Comparison of ENCODE assay signal across 31 cellular contexts in genomic region chr17:28199115-28199514, GRCh38.
"Had no signal": no experiment of that assay in that cellular context is flagged by ENCODE, and none has a peak within 500 bp of the region (broad histone marks: within the 10 kb centered on the region; RNA-seq: fewer than 3 reads in every experiment).

No MANE protein-coding gene starts in this region.

- H3K36me3 Mint-ChIP-seq: activated naive CD4-positive, alpha-beta T cell treated with anti-CD3 and anti-CD28 coated beads, Interleukin-2, amount 50 U/mL, for 72 hours had no signal

- H3K27ac ChIP-seq: brain microvascular endothelial cell, coronary artery, esophagus squamous epithelium, gastroesophageal sphincter, heart right ventricle had no signal

- H3K4me3 Mint-ChIP-seq: activated CD4-positive, alpha-beta memory T cell treated with anti-CD3 and anti-CD28 coated beads, Interleukin-2, amount 10 ng/mL, durations not matched to agents 7 days and 5 days; activated CD4-positive, alpha-beta T cell treated with anti-CD3 and anti-CD28 coated beads, Interleukin-2, amount 10 ng/mL, durations not matched to agents 7 days and 5 days; activated naive CD4-positive, alpha-beta T cell treated with anti-CD3 and anti-CD28 coated beads, Interleukin-2, amount 10 ng/mL, durations not matched to agents 7 days and 5 days; activated naive CD8-positive, alpha-beta T cell treated with anti-CD3 and anti-CD28 coated beads, Interleukin-2, amount 10 ng/mL, durations not matched to agents 7 days and 5 days; activated T-cell treated with anti-CD3 and anti-CD28 coated beads, Interleukin-2, amount 50 U/mL, for 24 hours; activated T-cell treated with anti-CD3 and anti-CD28 coated beads, Interleukin-2, amount 50 U/mL, for 72 hours; central memory CD8-positive, alpha-beta T cell; dendritic cell treated with granulocyte-macrophage colony-stimulating factor and Interleukin-4, amounts not matched to agents 40 ng/mL and 50 ng/mL, for 4 days; effector memory CD8-positive, alpha-beta T cell; T-helper 17 cell; T-helper 2 cell treated with Interferon-gamma antibody and Interleukin-4, amounts not matched to agents 5 μg/mL and 100 μg/mL, for 36 hours had no signal

- H3K9me3 Mint-ChIP-seq: activated CD4-positive, alpha-beta memory T cell treated with anti-CD3 and anti-CD28 coated beads, Interleukin-2, amount 10 ng/mL, durations not matched to agents 7 days and 5 days; activated CD4-positive, alpha-beta T cell treated with anti-CD3 and anti-CD28 coated beads, Interleukin-2, amount 10 ng/mL, durations not matched to agents 7 days and 5 days; activated naive CD4-positive, alpha-beta T cell treated with anti-CD3 and anti-CD28 coated beads, Interleukin-2, amount 10 ng/mL, durations not matched to agents 7 days and 5 days; activated naive CD4-positive, alpha-beta T cell treated with anti-CD3 and anti-CD28 coated beads, Interleukin-2, amount 50 U/mL, for 72 hours; activated naive CD8-positive, alpha-beta T cell treated with anti-CD3 and anti-CD28 coated beads, Interleukin-2, amount 10 ng/mL, durations not matched to agents 7 days and 5 days; activated T-cell treated with anti-CD3 and anti-CD28 coated beads, Interleukin-2, amount 50 U/mL, for 24 hours; activated T-cell treated with anti-CD3 and anti-CD28 coated beads, Interleukin-2, amount 50 U/mL, for 72 hours; central memory CD8-positive, alpha-beta T cell; dendritic cell treated with granulocyte-macrophage colony-stimulating factor and Interleukin-4, amounts not matched to agents 40 ng/mL and 50 ng/mL, for 4 days; effector memory CD8-positive, alpha-beta T cell; T-helper 2 cell treated with Interferon-gamma antibody and Interleukin-4, amounts not matched to agents 5 μg/mL and 100 μg/mL, for 36 hours had no signal

- ATAC-seq: activated naive CD4-positive, alpha-beta T cell treated with anti-CD3 and anti-CD28 coated beads, Interleukin-2, amount 50 U/mL, for 72 hours; activated T-cell treated with anti-CD3 and anti-CD28 coated beads, Interleukin-2, amount 50 U/mL, for 72 hours; effector memory CD8-positive, alpha-beta T cell; gastroesophageal sphincter; heart right ventricle; T-helper 17 cell had no signal

- H3K9me3 ChIP-seq: esophagus squamous epithelium, gastroesophageal sphincter, heart right ventricle had no signal

- H3K4me3 ChIP-seq: coronary artery, dorsolateral prefrontal cortex, esophagus squamous epithelium, gastroesophageal sphincter, heart right ventricle had no signal

- H3K4me1 Mint-ChIP-seq: activated CD4-positive, alpha-beta memory T cell treated with anti-CD3 and anti-CD28 coated beads, Interleukin-2, amount 10 ng/mL, durations not matched to agents 7 days and 5 days; activated CD4-positive, alpha-beta T cell treated with anti-CD3 and anti-CD28 coated beads, Interleukin-2, amount 10 ng/mL, durations not matched to agents 7 days and 5 days; activated naive CD8-positive, alpha-beta T cell treated with anti-CD3 and anti-CD28 coated beads, Interleukin-2, amount 10 ng/mL, durations not matched to agents 7 days and 5 days; central memory CD8-positive, alpha-beta T cell; T-helper 17 cell had no signal

- H3K4me1 ChIP-seq: esophagus squamous epithelium, gastroesophageal sphincter had no signal

- H3K27ac Mint-ChIP-seq: activated CD4-positive, alpha-beta memory T cell treated with anti-CD3 and anti-CD28 coated beads, Interleukin-2, amount 10 ng/mL, durations not matched to agents 7 days and 5 days; activated CD4-positive, alpha-beta T cell treated with anti-CD3 and anti-CD28 coated beads, Interleukin-2, amount 10 ng/mL, durations not matched to agents 7 days and 5 days; activated naive CD4-positive, alpha-beta T cell treated with anti-CD3 and anti-CD28 coated beads, Interleukin-2, amount 10 ng/mL, durations not matched to agents 7 days and 5 days; activated naive CD4-positive, alpha-beta T cell treated with anti-CD3 and anti-CD28 coated beads, Interleukin-2, amount 50 U/mL, for 72 hours; activated naive CD8-positive, alpha-beta T cell treated with anti-CD3 and anti-CD28 coated beads, Interleukin-2, amount 10 ng/mL, durations not matched to agents 7 days and 5 days; activated T-cell treated with anti-CD3 and anti-CD28 coated beads, Interleukin-2, amount 50 U/mL, for 24 hours; activated T-cell treated with anti-CD3 and anti-CD28 coated beads, Interleukin-2, amount 50 U/mL, for 72 hours; dendritic cell treated with granulocyte-macrophage colony-stimulating factor and Interleukin-4, amounts not matched to agents 40 ng/mL and 50 ng/mL, for 4 days; effector memory CD8-positive, alpha-beta T cell; T-helper 17 cell; T-helper 2 cell treated with Interferon-gamma antibody and Interleukin-4, amounts not matched to agents 5 μg/mL and 100 μg/mL, for 36 hours had no signal

- H3K27me3 Mint-ChIP-seq: activated naive CD8-positive, alpha-beta T cell treated with anti-CD3 and anti-CD28 coated beads, Interleukin-2, amount 10 ng/mL, durations not matched to agents 7 days and 5 days; dendritic cell treated with granulocyte-macrophage colony-stimulating factor and Interleukin-4, amounts not matched to agents 40 ng/mL and 50 ng/mL, for 4 days had no signal

- H3K27me3 ChIP-seq: brain microvascular endothelial cell, dorsolateral prefrontal cortex, esophagus squamous epithelium, heart right ventricle had no signal

- DNase-seq: activated CD4-positive, alpha-beta memory T cell treated with anti-CD3 and anti-CD28 coated beads, Interleukin-2, amount 10 ng/mL, durations not matched to agents 7 days and 5 days; activated CD4-positive, alpha-beta T cell treated with anti-CD3 and anti-CD28 coated beads for 1 hour; activated CD4-positive, alpha-beta T cell treated with anti-CD3 and anti-CD28 coated beads for 4 hours; activated CD4-positive, alpha-beta T cell treated with anti-CD3 and anti-CD28 coated beads, Interleukin-2, amount 10 ng/mL, durations not matched to agents 7 days and 5 days; activated CD4-positive, alpha-beta T cell treated with anti-CD3 and anti-CD28 coated beads, Interleukin-2, amount 50 U/mL, for 4 hours; activated CD8-positive, alpha-beta memory T cell treated with anti-CD3 and anti-CD28 coated beads, Interleukin-2, amount 50 U/mL, for 48 hours; activated gamma-delta T cell; activated naive CD4-positive, alpha-beta T cell; activated naive CD4-positive, alpha-beta T cell treated with anti-CD3 and anti-CD28 coated beads, Interleukin-2, amount 10 ng/mL, durations not matched to agents 7 days and 5 days; activated naive CD8-positive, alpha-beta T cell treated with anti-CD3 and anti-CD28 coated beads, Interleukin-2, amount 10 ng/mL, durations not matched to agents 7 days and 5 days; activated T-cell treated with anti-CD3 and anti-CD28 coated beads for 4 hours; activated T-cell treated with anti-CD3 and anti-CD28 coated beads, Interleukin-2, amount 50 U/mL, for 24 hours; activated T-cell treated with anti-CD3 and anti-CD28 coated beads, Interleukin-2, amount 50 U/mL, for 72 hours; amniotic stem cell; anterior cingulate cortex; brain microvascular endothelial cell; dorsolateral prefrontal cortex; effector CD4-positive, alpha-beta T cell; effector memory CD8-positive, alpha-beta T cell; esophagus squamous epithelium; foreskin melanocyte; heart right ventricle; T-helper 1 cell; T-helper 17 cell; T1000 had no signal
